11 cellular contexts compared by ENCODE assay signal in genomic region chr2:207662203-207662602, GRCh38. TPM values are rescaled to one million over a fixed set of nuclear protein-coding genes. Genes with fewer than 3 reads are reported as not detected.
DNase-seq lines count a peak whose midpoint lies in the region; ATAC-seq, FAIRE-seq and TF ChIP-seq lines count a peak whose summit lies in the region.
"Had no signal": no experiment of that assay in that cellular context is flagged by ENCODE, and none has a peak within 500 bp of the region (broad histone marks: within the 10 kb centered on the region; RNA-seq: fewer than 3 reads in every experiment).

No MANE protein-coding gene starts in this region.

- no peak for FAIRE-seq in HTR-8/SVneo (lab: Jason Lieb, UNC)
- FAIRE-seq: islet of Langerhans had no signal

- H3K27ac ChIP-seq in CD8-positive, alpha-beta T cell (ENCODE audit: low read depth, low read length) = no peak overlapping the region

- no peaks in the 10 kb centered on the region for H3K4me1 Mint-ChIP-seq in CD8-positive, alpha-beta T cell (ENCODE audit: low read depth)
- H3K4me1 Mint-ChIP-seq in progenitor cell of endocrine pancreas (ENCODE audit: low read depth) = peaks cover 4% of the 10 kb centered on the region

- no peaks in the 10 kb centered on the region for H3K36me3 ChIP-seq in CD8-positive, alpha-beta T cell (ENCODE audit: insufficient read depth, low read length)

- intact Hi-C loops in CD8-positive, alpha-beta T cell (cut with DNase I, micrococcal nuclease) = no loop called here
- intact Hi-C loops in Right ventricle myocardium superior (cut with DNase I) = no loop called here

- H3K27me3 Mint-ChIP-seq in CD8-positive, alpha-beta T cell (ENCODE audit: low read depth) = no peaks in the 10 kb centered on the region
- H3K27me3 Mint-ChIP-seq in progenitor cell of endocrine pancreas = no peaks in the 10 kb centered on the region

- H3K4me1 ChIP-seq in CD8-positive, alpha-beta T cell (ENCODE audit: insufficient read depth, low read length) = no peaks in the 10 kb centered on the region

- H3K9me3 Mint-ChIP-seq in CD8-positive, alpha-beta T cell = no peaks in the 10 kb centered on the region
- no peaks in the 10 kb centered on the region for H3K9me3 Mint-ChIP-seq in progenitor cell of endocrine pancreas (ENCODE audit: low read depth)

- no peaks in the 10 kb centered on the region for H3K27me3 ChIP-seq in CD8-positive, alpha-beta T cell (ENCODE audit: insufficient read depth, low read length)

- H3K4me3 Mint-ChIP-seq in CD8-positive, alpha-beta T cell = no peak overlapping the region
- H3K4me3 Mint-ChIP-seq in progenitor cell of endocrine pancreas (ENCODE audit: low read depth) = no peak overlapping the region

- no peak for DNase-seq in CD8-positive, alpha-beta T cell
- peak; percentile 43 for DNase-seq in NOMO-1 treated with DMSO at 0.1 percent for 48 hours (lab: John Stamatoyannopoulos, UW; ENCODE audit: unreplicated experiment)
- no peak for DNase-seq in HTR-8/SVneo (ENCODE audit: insufficient read length, low spot score)
- DNase-seq in progenitor cell of endocrine pancreas (ENCODE audit: low spot score, unreplicated experiment) = no peak
- no peak for DNase-seq in NCI-H128 (lab: John Stamatoyannopoulos, UW; ENCODE audit: unreplicated experiment)
- DNase-seq in Right ventricle myocardium superior = no peak
- DNase-seq: activated CD4-positive, CD25-positive, alpha-beta regulatory T cell treated with anti-CD3 and anti-CD28 coated beads, Interleukin-2, amount 50 U/mL, for 72 hours; Calu3 had no signal

- H3K27ac Mint-ChIP-seq in CD8-positive, alpha-beta T cell = no peak overlapping the region
- H3K27ac Mint-ChIP-seq in progenitor cell of endocrine pancreas = no peak overlapping the region

- ATAC-seq in CD8-positive, alpha-beta T cell = peak; percentile 26
- ATAC-seq in GM19025 (IDR thresholded peaks at IDR 0.05; ENCODE audit: low read depth, unreplicated experiment) (peak; percentile 96), HG02885 (IDR thresholded peaks at IDR 0.05; ENCODE audit: poor library complexity, unreplicated experiment) (peak; percentile 86), Right ventricle myocardium superior (ENCODE audit: poor library complexity) (no peak)

- no peak for TF ChIP-seq CTCF in CD8-positive, alpha-beta T cell (IDR thresholded peaks at IDR 0.05)
- TF ChIP-seq CTCF in progenitor cell of endocrine pancreas (IDR thresholded peaks at IDR 0.05; ENCODE audit: unreplicated experiment) = no peak

- POLR2A ChIA-PET in CD8-positive, alpha-beta T cell (lab: Charles Lee) = no interaction called here

- CTCF ChIA-PET in CD8-positive, alpha-beta T cell (lab: Charles Lee) = no interaction called here

- H3K36me3 Mint-ChIP-seq in CD8-positive, alpha-beta T cell = no peaks in the 10 kb centered on the region
- H3K36me3 Mint-ChIP-seq in progenitor cell of endocrine pancreas (ENCODE audit: insufficient read depth) = no peaks in the 10 kb centered on the region

- H3K9me3 ChIP-seq in CD8-positive, alpha-beta T cell (ENCODE audit: low read length) = no peaks in the 10 kb centered on the region

- no peak overlapping the region for H3K4me3 ChIP-seq in CD8-positive, alpha-beta T cell (ENCODE audit: low read depth, low read length)

RNA-seq across cellular contexts. Expression of gene METTL21A, which starts 37.0 kb away (rescaled TPM):
- 10 to 100 TPM; 12.3 to 12.4 TPM for total RNA-seq in CD8-positive, alpha-beta T cell
- total RNA-seq in progenitor cell of endocrine pancreas = 31.2 and 32.6 TPM in 2 replicates
- total RNA-seq in Right ventricle myocardium superior = 14.8 TPM

RNA-seq across cellular contexts. Expression of gene CCNYL1, which starts 49.2 kb away (rescaled TPM):
- total RNA-seq in CD8-positive, alpha-beta T cell = 10 to 100 TPM; 12.0 to 12.3 TPM
- total RNA-seq in progenitor cell of endocrine pancreas = 18.8 and 25.4 TPM in 2 replicates
- 8.9 TPM for total RNA-seq in Right ventricle myocardium superior
